13 cellular contexts compared by ENCODE assay signal in the genomic region with DNA sequence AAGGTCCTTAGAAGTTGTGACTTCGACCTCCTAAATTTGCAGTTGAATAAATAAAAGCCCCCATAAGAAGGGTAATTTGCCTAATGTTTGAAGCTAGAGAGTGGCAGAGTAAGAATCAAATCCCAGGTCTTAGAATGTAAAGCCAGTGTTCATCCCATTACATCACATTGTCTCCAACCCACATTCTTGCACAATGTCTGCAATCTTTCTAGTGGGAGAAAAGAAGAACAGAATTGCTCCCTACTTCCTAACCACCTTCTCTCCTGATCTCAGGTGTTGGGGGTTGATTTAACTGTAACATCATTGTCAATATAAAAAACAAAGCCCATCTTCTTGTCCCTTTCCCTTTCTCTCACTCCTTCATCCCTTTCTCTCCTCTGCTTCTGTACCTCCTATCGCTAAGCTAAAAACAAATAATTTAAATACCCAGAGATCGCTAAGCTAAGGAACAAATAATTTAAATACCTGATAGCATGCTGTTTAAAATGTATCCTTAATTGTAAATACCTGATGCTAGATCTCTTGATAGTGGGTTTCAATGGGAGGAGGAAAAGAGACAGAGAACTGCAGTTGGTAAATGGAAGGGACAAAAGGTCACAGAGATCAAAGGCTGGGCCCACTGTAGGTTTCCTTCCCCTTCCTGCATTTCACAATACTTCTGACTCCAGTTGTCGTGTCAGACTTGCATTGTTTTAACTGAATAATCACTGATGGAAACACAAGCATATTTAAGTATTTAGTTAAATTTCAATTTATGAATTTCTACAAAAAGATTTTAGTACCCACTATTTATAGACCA. TPM values are rescaled to one million over a fixed set of nuclear protein-coding genes. Genes with fewer than 3 reads are reported as not detected.
A peak's percentile ranks its signal among the peaks of the same experiment; 100 is the strongest.
DNase-seq lines count a peak whose midpoint lies in the region; ATAC-seq and TF ChIP-seq lines count a peak whose summit lies in the region.
"Had no signal": no experiment of that assay in that cellular context is flagged by ENCODE, and none has a peak within 500 bp of the region (broad histone marks: within the 10 kb centered on the region; RNA-seq: fewer than 3 reads in every experiment).

No MANE protein-coding gene starts in this region.

- H3K4me1 ChIP-seq in PC-3 (ENCODE audit: insufficient read depth, low read length) = no peaks in the 10 kb centered on the region

- ATAC-seq in PC-3 (no peak), sciatic nerve (peak; percentile 66)
- ATAC-seq: Panc1 had no signal

- no peaks in the 10 kb centered on the region for H3K36me3 ChIP-seq in PC-3 (ENCODE audit: low read depth, low read length)
- H3K36me3 ChIP-seq: right atrium auricular region had no signal

- no TSS peak for BruUV-seq in PC-3 (replicated peaks; lab: Mats Ljungman, UMichigan)

- POLR2A ChIA-PET in PC-3 (lab: Charles Lee; ENCODE audit: unreplicated experiment) = no interaction called here

- no peaks in the 10 kb centered on the region for H3K27me3 ChIP-seq in PC-3 (ENCODE audit: low read length)
- H3K27me3 ChIP-seq: right atrium auricular region had no signal

- no peak overlapping the region for H3K4me2 ChIP-seq in PC-3 (ENCODE audit: low read length)

- H2AFZ ChIP-seq in PC-3 (ENCODE audit: low read length) = peak overlapping the region; percentile 11; the same call in 1 of the 2 replicates

- no peaks in the 10 kb centered on the region for H3K9me2 ChIP-seq in PC-3 (replicated peaks; ENCODE audit: low read length)

- H3K4me3 ChIP-seq in PC-3 (ENCODE audit: low read length) = no peak overlapping the region
- H3K4me3 ChIP-seq: right atrium auricular region had no signal

- H3K79me2 ChIP-seq in PC-3 (ENCODE audit: low read length) = no peaks in the 10 kb centered on the region

- no peaks in the 10 kb centered on the region for H4K20me1 ChIP-seq in PC-3 (ENCODE audit: low read length)

- H3K9me3 ChIP-seq in PC-3 (ENCODE audit: low read length) = no peaks in the 10 kb centered on the region
- H3K9me3 ChIP-seq: right atrium auricular region had no signal

- H3K27ac ChIP-seq in PC-3 (ENCODE audit: low read length) = no peak overlapping the region
- H3K27ac ChIP-seq: right atrium auricular region had no signal

- DNase-seq in HuH-7 (ENCODE audit: low spot score) = peak; percentile 37
- DNase-seq in PC-3 = no peak
- DNase-seq in fibroblast of gingiva (ENCODE audit: low read depth) = peak; percentile 42
- DNase-seq in sciatic nerve (ENCODE audit: low spot score) = no peak
- no peak for DNase-seq in stimulated activated CD4-positive, alpha-beta T cell treated with anti-CD3 and anti-CD28 coated beads, Interleukin-2, amount 100 ng/mL, for 24 hours
- DNase-seq in SK-N-DZ (ENCODE audit: low spot score) = no peak
- DNase-seq in head of caudate nucleus = no peak
- DNase-seq: anterior cingulate cortex, NCI-H187 treated with DMSO at 0.1 percent for 48 hours had no signal

- no peak overlapping the region for H3K9ac ChIP-seq in PC-3 (ENCODE audit: low read length)

- CTCF ChIA-PET in PC-3 (lab: Charles Lee) = no interaction called here

- no peak for TF ChIP-seq CTCF in PC-3 (conservative IDR thresholded peaks at IDR 0.05; ENCODE audit: low read depth, low read length)

- intact Hi-C loops in PC-3 (cut with micrococcal nuclease) (no loop called here), sciatic nerve (cut with DNase I) (no loop called here), head of caudate nucleus (cut with DNase I) (no loop called here)

- no peaks in the 10 kb centered on the region for H3F3A ChIP-seq in PC-3 (ENCODE audit: low read length, unreplicated experiment)

RNA-seq across cellular contexts. Expression of gene CCDC190, which starts 32.1 kb away (rescaled TPM):
- total RNA-seq in PC-3 (2014; rRNA removed) = 0.62 TPM in 1 of 2 replicates, not detected in the other
- 0.22 TPM for total RNA-seq in sciatic nerve
- polyA plus RNA-seq in SK-N-DZ (2014; cell fraction: cytosol; rRNA removed) = 0.12 TPM in 1 of 2 replicates, not detected in the other
- 0.31 TPM in 1 of 2 replicates, not detected in the other for polyA plus RNA-seq in SK-N-DZ (2014; cell fraction: nucleus; rRNA removed)
- total RNA-seq: mononuclear cell, subcutaneous adipose tissue had no signal

Comparison
In these comparisons a context has a peak if more than half of its experiments do, and no peak if none do; other contexts are left out.
1. DNase-seq: peak in HuH-7 (single experiment) and fibroblast of gingiva (single experiment); none in PC-3 (single experiment), sciatic nerve (single experiment), stimulated activated CD4-positive, alpha-beta T cell treated with anti-CD3 and anti-CD28 coated beads, Interleukin-2, amount 100 ng/mL, for 24 hours (0 of 2), SK-N-DZ (single experiment) and head of caudate nucleus (0 of 42).